7 cellular contexts compared by ENCODE assay signal in the genomic region with DNA sequence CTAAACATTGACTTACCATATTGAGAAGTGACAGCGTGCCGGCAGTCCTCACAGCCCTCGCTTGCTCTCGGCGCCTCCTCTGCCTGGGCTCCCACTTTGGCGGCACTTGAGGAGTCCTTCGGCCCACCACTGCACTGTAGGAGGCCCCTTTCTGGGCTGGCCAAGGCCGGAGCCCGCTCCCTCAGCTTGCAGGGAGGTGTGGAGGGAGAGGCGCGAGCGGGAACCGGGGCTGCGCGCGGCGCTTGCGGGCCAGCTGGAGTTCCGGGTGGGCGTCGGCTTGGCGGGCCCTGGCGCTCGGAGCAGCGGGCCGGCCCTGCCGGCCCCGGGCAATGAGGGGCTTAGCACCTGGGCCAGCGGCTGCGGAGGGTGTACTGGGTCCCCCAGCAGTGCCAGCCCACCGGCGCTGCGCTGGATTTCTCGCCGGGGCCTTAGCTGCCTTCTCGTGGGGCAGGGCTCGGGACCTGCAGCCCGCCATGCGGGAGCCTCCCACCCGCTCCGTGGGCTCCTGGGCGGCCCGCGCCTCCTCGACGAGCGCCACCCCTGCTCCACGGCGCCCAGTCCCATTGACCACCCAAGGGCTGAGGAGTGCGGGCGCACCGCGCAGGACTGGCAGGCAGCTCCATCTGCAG.
A peak's percentile ranks its signal among the peaks of the same experiment; 100 is the strongest.
DNase-seq lines count a peak whose midpoint lies in the region; ATAC-seq lines count a peak whose summit lies in the region.
"Not testable (repeated sequence)": the region's sequence is repeated elsewhere in the genome, so short reads cannot be mapped to it uniquely, and the experiment has no call there.

No MANE protein-coding gene starts in this region.

- not testable (repeated sequence) for H3K4me1 ChIP-seq in CD4-positive, CD25-positive, alpha-beta regulatory T cell (ENCODE audit: control insufficient read depth, insufficient read depth, low read length, poor library complexity, severe bottlenecking); HUES6 (ENCODE audit: control insufficient read depth, insufficient read depth, low read length)

- DNase-seq in CD4-positive, CD25-positive, alpha-beta regulatory T cell; activated CD4-positive, alpha-beta memory T cell treated with anti-CD3 and anti-CD28 coated beads, Interleukin-2, amount 10 ng/mL, durations not matched to agents 7 days and 5 days; effector memory CD8-positive, alpha-beta T cell; memory B cell (ENCODE audit: low spot score in 2 of 2); stimulated activated effector memory CD8-positive, alpha-beta T cell treated with anti-CD3 and anti-CD28 coated beads, Interleukin-12 subunit alpha, Interleukin-12 subunit beta, amount 100 ng/mL, for 72 hours (ENCODE audit: low spot score in 2 of 2): not testable (repeated sequence)

- CTCF ChIA-PET in activated CD4-positive, alpha-beta memory T cell treated with anti-CD3 and anti-CD28 coated beads, Interleukin-2, amount 10 ng/mL, durations not matched to agents 7 days and 5 days (lab: Charles Lee) = not testable (repeated sequence)

- not testable (repeated sequence) for H3K9ac ChIP-seq in HUES6 (ENCODE audit: low read length)

- H3K4me3 Mint-ChIP-seq in CD4-positive, CD25-positive, alpha-beta regulatory T cell = peak overlapping the region in 1 of 4 donors; percentile 64
- H3K4me3 Mint-ChIP-seq in activated CD4-positive, alpha-beta memory T cell treated with anti-CD3 and anti-CD28 coated beads, Interleukin-2, amount 10 ng/mL, durations not matched to agents 7 days and 5 days = peak overlapping the region; percentile 22
- peak overlapping the region; percentile 28 for H3K4me3 Mint-ChIP-seq in activated naive CD4-positive, alpha-beta T cell treated with anti-CD3 and anti-CD28 coated beads, Interleukin-2, amount 50 U/mL, for 24 hours
- peak overlapping the region; percentile 58 to 69 for H3K4me3 Mint-ChIP-seq in effector memory CD8-positive, alpha-beta T cell
- peak overlapping the region; percentile 72 for H3K4me3 Mint-ChIP-seq in memory B cell
- peak overlapping the region; percentile 53 for H3K4me3 Mint-ChIP-seq in stimulated activated effector memory CD8-positive, alpha-beta T cell treated with anti-CD3 and anti-CD28 coated beads, Interleukin-12 subunit alpha, Interleukin-12 subunit beta, amount 100 ng/mL, for 72 hours

- POLR2A ChIA-PET in activated CD4-positive, alpha-beta memory T cell treated with anti-CD3 and anti-CD28 coated beads, Interleukin-2, amount 10 ng/mL, durations not matched to agents 7 days and 5 days (lab: Charles Lee) = not testable (repeated sequence)

- H3K27me3 ChIP-seq in CD4-positive, CD25-positive, alpha-beta regulatory T cell (ENCODE audit: control insufficient read depth, insufficient read depth, low read length); HUES6 (ENCODE audit: control insufficient read depth, insufficient read depth, low read length): not testable (repeated sequence)

- H3K27ac ChIP-seq in CD4-positive, CD25-positive, alpha-beta regulatory T cell (ENCODE audit: insufficient read depth, low read length, poor library complexity, severe bottlenecking); HUES6 (ENCODE audit: low read depth, low read length): not testable (repeated sequence)

- H3K27ac Mint-ChIP-seq in CD4-positive, CD25-positive, alpha-beta regulatory T cell; activated CD4-positive, alpha-beta memory T cell treated with anti-CD3 and anti-CD28 coated beads, Interleukin-2, amount 10 ng/mL, durations not matched to agents 7 days and 5 days; activated naive CD4-positive, alpha-beta T cell treated with anti-CD3 and anti-CD28 coated beads, Interleukin-2, amount 50 U/mL, for 24 hours; memory B cell; stimulated activated effector memory CD8-positive, alpha-beta T cell treated with anti-CD3 and anti-CD28 coated beads, Interleukin-12 subunit alpha, Interleukin-12 subunit beta, amount 100 ng/mL, for 72 hours: not testable (repeated sequence)
- H3K27ac Mint-ChIP-seq in effector memory CD8-positive, alpha-beta T cell = peak overlapping the region in 1 of 2 donors; percentile 47

- peaks cover 13% of the 10 kb centered on the region for H3K27me3 Mint-ChIP-seq in CD4-positive, CD25-positive, alpha-beta regulatory T cell
- not testable (repeated sequence) for H3K27me3 Mint-ChIP-seq in activated CD4-positive, alpha-beta memory T cell treated with anti-CD3 and anti-CD28 coated beads, Interleukin-2, amount 10 ng/mL, durations not matched to agents 7 days and 5 days; activated naive CD4-positive, alpha-beta T cell treated with anti-CD3 and anti-CD28 coated beads, Interleukin-2, amount 50 U/mL, for 24 hours; effector memory CD8-positive, alpha-beta T cell; memory B cell

- H3K4me3 ChIP-seq in CD4-positive, CD25-positive, alpha-beta regulatory T cell (ENCODE audit: low read depth, low read length) = peak overlapping the region; percentile 33
- H3K4me3 ChIP-seq in HUES6 (ENCODE audit: low read depth, low read length) = 0 out of 2 replicates have a peak overlapping the region, but pooled peaks have one; percentile 20

- H3K9me3 ChIP-seq in CD4-positive, CD25-positive, alpha-beta regulatory T cell (ENCODE audit: control insufficient read depth in 2 of 2, low read length in 2 of 2) = peaks cover 10 to 15% of the 10 kb centered on the region in 2 experiments
- peaks cover 18% of the 10 kb centered on the region for H3K9me3 ChIP-seq in HUES6 (ENCODE audit: control insufficient read depth, insufficient read depth, low read depth, low read length)

- H3K36me3 Mint-ChIP-seq in CD4-positive, CD25-positive, alpha-beta regulatory T cell; activated CD4-positive, alpha-beta memory T cell treated with anti-CD3 and anti-CD28 coated beads, Interleukin-2, amount 10 ng/mL, durations not matched to agents 7 days and 5 days (ENCODE audit: low read depth); activated naive CD4-positive, alpha-beta T cell treated with anti-CD3 and anti-CD28 coated beads, Interleukin-2, amount 50 U/mL, for 24 hours; effector memory CD8-positive, alpha-beta T cell (ENCODE audit: insufficient read depth); memory B cell; stimulated activated effector memory CD8-positive, alpha-beta T cell treated with anti-CD3 and anti-CD28 coated beads, Interleukin-12 subunit alpha, Interleukin-12 subunit beta, amount 100 ng/mL, for 72 hours: not testable (repeated sequence)

- not testable (repeated sequence) for H3K36me3 ChIP-seq in CD4-positive, CD25-positive, alpha-beta regulatory T cell (ENCODE audit: control insufficient read depth, insufficient read depth, low read length); HUES6 (ENCODE audit: control insufficient read depth, insufficient read depth, low read length)

- H3K4me1 Mint-ChIP-seq in CD4-positive, CD25-positive, alpha-beta regulatory T cell; activated CD4-positive, alpha-beta memory T cell treated with anti-CD3 and anti-CD28 coated beads, Interleukin-2, amount 10 ng/mL, durations not matched to agents 7 days and 5 days; activated naive CD4-positive, alpha-beta T cell treated with anti-CD3 and anti-CD28 coated beads, Interleukin-2, amount 50 U/mL, for 24 hours; effector memory CD8-positive, alpha-beta T cell (ENCODE audit: low read depth in 2 of 2); memory B cell: not testable (repeated sequence)
- peaks cover 11% of the 10 kb centered on the region for H3K4me1 Mint-ChIP-seq in stimulated activated effector memory CD8-positive, alpha-beta T cell treated with anti-CD3 and anti-CD28 coated beads, Interleukin-12 subunit alpha, Interleukin-12 subunit beta, amount 100 ng/mL, for 72 hours

- peaks cover 0 to 29% (median 7%) of the 10 kb centered on the region in 7 donors for H3K9me3 Mint-ChIP-seq in CD4-positive, CD25-positive, alpha-beta regulatory T cell
- peaks cover 34% of the 10 kb centered on the region for H3K9me3 Mint-ChIP-seq in activated CD4-positive, alpha-beta memory T cell treated with anti-CD3 and anti-CD28 coated beads, Interleukin-2, amount 10 ng/mL, durations not matched to agents 7 days and 5 days
- peaks cover 26% of the 10 kb centered on the region for H3K9me3 Mint-ChIP-seq in activated naive CD4-positive, alpha-beta T cell treated with anti-CD3 and anti-CD28 coated beads, Interleukin-2, amount 50 U/mL, for 24 hours
- peaks cover 5 to 11% of the 10 kb centered on the region in 2 donors for H3K9me3 Mint-ChIP-seq in effector memory CD8-positive, alpha-beta T cell
- H3K9me3 Mint-ChIP-seq in memory B cell = peaks cover 13% of the 10 kb centered on the region
- not testable (repeated sequence) for H3K9me3 Mint-ChIP-seq in stimulated activated effector memory CD8-positive, alpha-beta T cell treated with anti-CD3 and anti-CD28 coated beads, Interleukin-12 subunit alpha, Interleukin-12 subunit beta, amount 100 ng/mL, for 72 hours

- not testable (repeated sequence) for ATAC-seq in CD4-positive, CD25-positive, alpha-beta regulatory T cell (ENCODE audit: low read depth in 2 of 2); effector memory CD8-positive, alpha-beta T cell (replicated peaks); memory B cell (ENCODE audit: low read depth); stimulated activated effector memory CD8-positive, alpha-beta T cell treated with anti-CD3 and anti-CD28 coated beads, Interleukin-12 subunit alpha, Interleukin-12 subunit beta, amount 100 ng/mL, for 72 hours
